Comparison of ENCODE assay signal across 26 cellular contexts in the genomic region with DNA sequence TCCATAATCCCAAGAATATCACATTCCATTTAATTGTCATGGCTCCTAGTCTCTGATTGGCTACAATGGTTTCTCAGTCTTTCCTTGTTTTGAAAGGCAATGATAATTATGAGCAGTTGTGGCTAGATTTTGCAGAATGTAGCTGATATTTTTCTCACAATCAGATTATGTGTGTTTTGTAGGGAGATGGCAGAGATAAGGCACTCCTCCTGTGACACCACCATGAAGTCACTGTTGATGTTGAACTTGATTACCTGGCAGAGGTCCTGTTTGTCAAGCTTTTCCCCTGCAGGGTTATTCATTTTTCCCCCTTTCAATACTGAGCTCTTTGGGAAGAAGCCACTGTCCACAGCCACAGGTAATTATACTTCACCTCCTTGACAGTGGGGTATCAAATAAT.
"Had no signal": no experiment of that assay in that cellular context is flagged by ENCODE, and none has a peak within 500 bp of the region (broad histone marks: within the 10 kb centered on the region; RNA-seq: fewer than 3 reads in every experiment).

No MANE protein-coding gene starts in this region.

- DNase-seq: activated B cell treated with CpG ODN at 0.5 μM for 24 hours; activated CD4-positive, alpha-beta memory T cell treated with anti-CD3 and anti-CD28 coated beads for 36 hours; activated CD4-positive, alpha-beta T cell treated with anti-CD3 and anti-CD28 coated beads for 4 hours; activated CD4-positive, alpha-beta T cell treated with anti-CD3 and anti-CD28 coated beads, Interleukin-2, amount 10 ng/mL, durations not matched to agents 24 days and 14 days; activated CD4-positive, alpha-beta T cell treated with anti-CD3 and anti-CD28 coated beads, Interleukin-2, amount 50 U/mL, for 1 hour; activated CD4-positive, alpha-beta T cell treated with anti-CD3 and anti-CD28 coated beads, Interleukin-2, amount 50 U/mL, for 4 hours; activated CD4-positive, CD25-positive, alpha-beta regulatory T cell treated with anti-CD3 and anti-CD28 coated beads, Interleukin-2, amount 50 U/mL, for 72 hours; activated CD8-positive, alpha-beta memory T cell treated with anti-CD3 and anti-CD28 coated beads, Interleukin-2, amount 50 U/mL, for 4 hours; activated CD8-positive, alpha-beta T cell treated with anti-CD3 and anti-CD28 coated beads for 36 hours; activated effector memory CD4-positive, alpha-beta T cell treated with anti-CD3 and anti-CD28 coated beads, Interleukin-2, amount 50 U/mL, for 16 hours; activated gamma-delta T cell treated with Interleukin-2 at 50 U/mL for 16 hours; activated naive CD4-positive, alpha-beta T cell; activated naive CD4-positive, alpha-beta T cell treated with anti-CD3 and anti-CD28 coated beads for 36 hours; activated naive CD4-positive, alpha-beta T cell treated with anti-CD3 and anti-CD28 coated beads, Interleukin-2, amount 50 U/mL, for 16 hours; activated naive CD8-positive, alpha-beta T cell treated with anti-CD3 and anti-CD28 coated beads for 36 hours; activated T-cell treated with anti-CD3 and anti-CD28 coated beads for 4 hours; activated T-cell treated with anti-CD3 and anti-CD28 coated beads, Interleukin-2, amount 50 U/mL, for 1 hour; activated T-cell treated with anti-CD3 and anti-CD28 coated beads, Interleukin-2, amount 50 U/mL, for 4 hours; activated T-cell treated with anti-CD3 and anti-CD28 coated beads, Interleukin-2, amount 50 U/mL, for 72 hours; adrenal gland; amniotic stem cell; aorta; body of pancreas; brain microvascular endothelial cell; central memory CD4-positive, alpha-beta T cell; T-helper 9 cell had no signal
